ENCODE assay signal across 8 cellular contexts in genomic region chr5:157596449-157596848, GRCh38. TPM values are rescaled to one million over a fixed set of nuclear protein-coding genes. Genes with fewer than 3 reads are reported as not detected.
A peak's percentile ranks its signal among the peaks of the same experiment; 100 is the strongest.
DNase-seq lines count a peak whose midpoint lies in the region; ATAC-seq and TF ChIP-seq lines count a peak whose summit lies in the region.

No MANE protein-coding gene starts in this region.

- no peak overlapping the region for H3K9ac ChIP-seq in mesenchymal stem cell (ENCODE audit: low read length)

- H4K91ac ChIP-seq in mesenchymal stem cell (ENCODE audit: low read length) = no peak overlapping the region

- H3K79me1 ChIP-seq in mesenchymal stem cell (replicated peaks; ENCODE audit: low read length, poor library complexity, severe bottlenecking) = no peaks in the 10 kb centered on the region

- no peak overlapping the region for H2BK15ac ChIP-seq in mesenchymal stem cell (ENCODE audit: low read depth, poor library complexity, severe bottlenecking)

- H2BK12ac ChIP-seq in mesenchymal stem cell (ENCODE audit: low read length in 2 of 2) = no peak overlapping the region

- no peak overlapping the region for H3K4me3 ChIP-seq in mesenchymal stem cell (ENCODE audit: insufficient read depth in 1 of 2, low read depth in 1 of 2, low read length in 2 of 2)

- H3K4me3 Mint-ChIP-seq in natural killer cell treated with Interleukin-12 subunit alpha and Interleukin-12 subunit beta and Interleukin-15 and Interleukin-18, amount 100 ng/mL, for 72 hours = peak overlapping the region; percentile 81

- H3K23ac ChIP-seq in mesenchymal stem cell (ENCODE audit: low read length in 2 of 2) = no peak overlapping the region

- no peak overlapping the region for H2BK5ac ChIP-seq in mesenchymal stem cell (ENCODE audit: low read depth, low read length, poor library complexity, severe bottlenecking)

- in situ Hi-C loops in GM13976 (cut with MboI; ENCODE audit: low sequenced_read_pairs, unreplicated experiment) = no loop called here

- H3K9me3 Mint-ChIP-seq in natural killer cell treated with Interleukin-12 subunit alpha and Interleukin-12 subunit beta and Interleukin-15 and Interleukin-18, amount 100 ng/mL, for 72 hours = peaks cover 6% of the 10 kb centered on the region

- DNase-seq in NOMO-1 treated with DMSO at 0.1 percent for 48 hours (lab: John Stamatoyannopoulos, UW; ENCODE audit: unreplicated experiment) (peak; percentile 51), HUDEP-2 (lab: John Stamatoyannopoulos, UW; ENCODE audit: unreplicated experiment in 76 of 76) (no peak), GM13976 (ENCODE audit: low spot score) (no peak), mesenchymal stem cell (no peak)
- DNase-seq in natural killer cell treated with Interleukin-12 subunit alpha and Interleukin-12 subunit beta and Interleukin-15 and Interleukin-18, amount 100 ng/mL, for 72 hours (ENCODE audit: low spot score) = peak; percentile 81

- no peak overlapping the region for H4K8ac ChIP-seq in mesenchymal stem cell (ENCODE audit: low read length)

- peaks cover 73 to 86% of the 10 kb centered on the region in 2 donors for H3K4me1 Mint-ChIP-seq in natural killer cell treated with Interleukin-12 subunit alpha and Interleukin-12 subunit beta and Interleukin-15 and Interleukin-18, amount 100 ng/mL, for 72 hours (ENCODE audit: low read depth in 2 of 2)

- H2BK120ac ChIP-seq in mesenchymal stem cell (ENCODE audit: low read depth, low read length) = no peak overlapping the region

- TF ChIP-seq CTCF in GM13976 (IDR thresholded peaks at IDR 0.05; ENCODE audit: borderline replicate concordance, control extremely low read depth, extremely low read depth, insufficient read depth, missing control alignments) = no peak

- H3K36me3 Mint-ChIP-seq in natural killer cell treated with Interleukin-12 subunit alpha and Interleukin-12 subunit beta and Interleukin-15 and Interleukin-18, amount 100 ng/mL, for 72 hours = peaks cover 8% of the 10 kb centered on the region

- no peak overlapping the region for H3K4me2 ChIP-seq in mesenchymal stem cell (ENCODE audit: low read length, poor library complexity, severe bottlenecking)

- no peak overlapping the region for H3K18ac ChIP-seq in mesenchymal stem cell (ENCODE audit: low read depth in 1 of 2, low read length in 2 of 2)

- no peaks in the 10 kb centered on the region for H3K36me3 ChIP-seq in mesenchymal stem cell (ENCODE audit: control insufficient read depth in 1 of 2, insufficient read depth in 2 of 2, low read depth in 1 of 2, low read length in 2 of 2)

- no peak overlapping the region for H3K4ac ChIP-seq in mesenchymal stem cell (ENCODE audit: low read depth in 1 of 2, low read length in 2 of 2)

- ATAC-seq in GM19023 (IDR thresholded peaks at IDR 0.05; ENCODE audit: unreplicated experiment) (peak; percentile 85), HG02678 (IDR thresholded peaks at IDR 0.05; ENCODE audit: unreplicated experiment) (peak; percentile 78), SK-N-SH treated with all-trans-retinoic acid at 6 μM for 48 hours (no peak)
- ATAC-seq in natural killer cell treated with Interleukin-12 subunit alpha and Interleukin-12 subunit beta and Interleukin-15 and Interleukin-18, amount 100 ng/mL, for 72 hours = peak; percentile 89 to 94

- H3K27me3 Mint-ChIP-seq in natural killer cell treated with Interleukin-12 subunit alpha and Interleukin-12 subunit beta and Interleukin-15 and Interleukin-18, amount 100 ng/mL, for 72 hours = peaks cover 0 to 2% of the 10 kb centered on the region in 2 donors

- no peak overlapping the region for H2AFZ ChIP-seq in mesenchymal stem cell (ENCODE audit: low read depth, low read length)

- H3K9me3 ChIP-seq in mesenchymal stem cell (ENCODE audit: control insufficient read depth, low read length) = no peaks in the 10 kb centered on the region

- no peak overlapping the region for H2AK5ac ChIP-seq in mesenchymal stem cell (ENCODE audit: low read length, severe bottlenecking)

- H3K27ac Mint-ChIP-seq in natural killer cell treated with Interleukin-12 subunit alpha and Interleukin-12 subunit beta and Interleukin-15 and Interleukin-18, amount 100 ng/mL, for 72 hours = peak overlapping the region; percentile 99 to 100

- H3K27me3 ChIP-seq in mesenchymal stem cell (ENCODE audit: control insufficient read depth in 1 of 2, insufficient read depth in 1 of 2, low read length in 2 of 2) = no peaks in the 10 kb centered on the region

- H3K14ac ChIP-seq in mesenchymal stem cell (ENCODE audit: low read length in 2 of 2) = no peak overlapping the region

- WGBS in mesenchymal stem cell = 94% methylated on average over 5 of the region's 5 CpGs

- H3K4me1 ChIP-seq in mesenchymal stem cell (ENCODE audit: control insufficient read depth, insufficient read depth, low read depth, low read length) = no peaks in the 10 kb centered on the region

- H3K27ac ChIP-seq in mesenchymal stem cell (ENCODE audit: low read length, poor library complexity, severe bottlenecking) = no peak overlapping the region

TF ChIP-seq in SK-N-SH treated with all-trans-retinoic acid at 6 μM for 48 hours, 23 proteins besides CTCF, POLR2A, EP300 and RAD21:
- no peak for TF ChIP-seq SNAI2 (CRISPR knock-in tag; IDR thresholded peaks at IDR 0.05)

RNA-seq across cellular contexts. Expression of gene ADAM19, which starts 20.9 kb away (rescaled TPM):
- 100 to 1,000 TPM; 358 to 384 TPM for total RNA-seq in natural killer cell treated with Interleukin-12 subunit alpha and Interleukin-12 subunit beta and Interleukin-15 and Interleukin-18, amount 100 ng/mL, for 72 hours
- polyA plus RNA-seq in mesenchymal stem cell (2013, experiment 1 of 2) = 57.9 TPM
- 57.0 TPM for polyA plus RNA-seq in mesenchymal stem cell (2013, experiment 2 of 2)

RNA-seq across cellular contexts. Expression of gene SOX30, which starts 55.8 kb away (rescaled TPM):
- not detected for total RNA-seq in natural killer cell treated with Interleukin-12 subunit alpha and Interleukin-12 subunit beta and Interleukin-15 and Interleukin-18, amount 100 ng/mL, for 72 hours
- polyA plus RNA-seq in mesenchymal stem cell (2013, experiment 1 of 2) = not detected
- not detected for polyA plus RNA-seq in mesenchymal stem cell (2013, experiment 2 of 2)

Comparison
In these comparisons a context has a peak if more than half of its experiments do, and no peak if none do; other contexts are left out.
1. DNase-seq: peak in NOMO-1 treated with DMSO at 0.1 percent for 48 hours (single experiment) and natural killer cell treated with Interleukin-12 subunit alpha and Interleukin-12 subunit beta and Interleukin-15 and Interleukin-18, amount 100 ng/mL, for 72 hours (single experiment); none in HUDEP-2 (0 of 76), GM13976 (single experiment) and mesenchymal stem cell (single experiment).